ENCODE assay signal across 8 cellular contexts in the genomic region with DNA sequence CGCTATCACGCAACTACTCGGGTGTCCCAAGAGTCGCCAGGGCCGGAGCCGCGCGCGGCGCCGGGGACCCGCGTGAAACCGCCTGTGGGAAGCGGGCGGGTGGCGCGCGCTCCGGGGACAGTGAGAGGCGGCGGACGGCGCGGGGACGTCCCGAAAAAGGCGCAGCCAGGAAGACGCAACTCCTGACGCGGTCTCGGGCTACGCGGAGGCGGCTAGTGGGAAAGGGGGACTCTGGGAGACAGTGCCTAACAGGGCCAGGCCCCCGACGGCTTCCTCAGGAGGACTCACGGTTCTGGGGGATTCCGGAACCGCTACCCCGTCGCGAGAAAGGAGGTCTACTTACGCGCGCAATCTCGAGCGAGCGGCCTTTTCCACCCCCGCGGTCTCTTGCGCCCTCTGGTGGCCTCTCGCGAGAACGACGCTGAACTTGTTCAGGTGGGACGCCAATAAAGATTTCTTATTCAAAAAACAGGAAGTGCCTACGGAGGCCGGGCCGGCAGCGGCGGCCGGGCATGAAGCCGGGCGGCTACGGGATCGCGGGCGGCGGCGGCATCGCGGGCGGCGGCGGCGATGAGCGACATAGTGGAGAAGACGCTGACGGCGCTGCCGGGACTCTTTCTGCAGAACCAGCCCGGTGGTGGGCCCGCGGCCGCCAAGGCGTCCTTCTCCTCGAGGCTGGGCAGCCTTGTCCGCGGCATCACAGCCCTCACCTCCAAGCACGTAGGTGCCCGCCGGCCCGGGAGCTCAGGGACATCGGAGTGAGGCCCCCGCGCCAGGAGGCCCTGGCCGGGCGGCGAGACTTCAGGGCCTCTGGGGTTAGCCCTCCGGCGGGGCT. TPM values are rescaled to one million over a fixed set of nuclear protein-coding genes. Genes with fewer than 3 reads are reported as not detected.
DNase-seq lines count a peak whose midpoint lies in the region; ATAC-seq, FAIRE-seq and TF ChIP-seq lines count a peak whose summit lies in the region.

A gene (plus strand): TSS at position 475 of the 835 bp plus-strand sequence. CDS start 96 bp downstream, at position 571.

- H3K4me3 ChIP-seq in BJ (ENCODE audit: low read depth, low read length) (peak within 1 kb of the TSS; percentile 98), kidney (ENCODE audit: low read length in 2 of 2) (peak within 1 kb of the TSS; percentile 75 to 89)

- H3K27me3 ChIP-seq in BJ (ENCODE audit: control insufficient read depth, insufficient read depth, low read length), result no peaks in the 10 kb centered on the region

- H3K36me3 ChIP-seq in BJ (ENCODE audit: control insufficient read depth, insufficient read depth, low read length), result no peaks in the 10 kb centered on the region
- peaks cover 4 to 7% of the 10 kb centered on the region in 2 donors for H3K36me3 ChIP-seq in kidney (ENCODE audit: control insufficient read depth in 1 of 2, insufficient read depth in 2 of 2, low read length in 2 of 2)

- FAIRE-seq in kidney (lab: Jason Lieb, UNC), result no peak

- POLR2A ChIA-PET in BJ (lab: Charles Lee), result interaction anchor here (0.5 kb wide), 1 partner anchor 976 kb away, joined by 3 read pairs; no protein-coding TSS in a partner anchor

- peaks cover 0 to 5% of the 10 kb centered on the region in 2 donors for H3K4me1 ChIP-seq in kidney (ENCODE audit: control insufficient read depth in 1 of 2, insufficient read depth in 1 of 2, low read depth in 1 of 2, low read length in 2 of 2)

- CTCF ChIA-PET in BJ (lab: Yijun Ruan, JAX), result interaction anchor here (0.7 to 3.0 kb wide), 19 partner anchors 9 to 413 kb away, joined by 3 to 12 read pairs (median 4); no protein-coding TSS in a partner anchor

- peak within 1 kb of the TSS; percentile 93 for H3K27ac ChIP-seq in kidney (ENCODE audit: low read depth in 2 of 2, low read length in 2 of 2)

- intact Hi-C loops in kidney (cut with DNase I), result no loop called here

- no peaks in the 10 kb centered on the region for H3K9me3 ChIP-seq in kidney (ENCODE audit: control insufficient read depth in 1 of 2, low read length in 2 of 2)

- H3K9ac ChIP-seq in kidney (ENCODE audit: low read length in 2 of 2), result peak within 1 kb of the TSS; percentile 75 to 89

- DNase-seq in BJ (ENCODE audit: low read depth), result peak; percentile 66
- peak; percentile 86 for DNase-seq in NCI-H460 (ENCODE audit: extremely low read depth, low read depth)
- peak; percentile 94 for DNase-seq in activated CD4-positive, CD25-positive, alpha-beta regulatory T cell treated with anti-CD3 and anti-CD28 coated beads, Interleukin-2, amount 50 U/mL, for 72 hours
- DNase-seq in cerebellar cortex (ENCODE audit: low spot score), result peak; percentile 89
- DNase-seq in kidney, result peak; percentile 96
- DNase-seq in stimulated activated CD4-positive, alpha-beta T cell treated with anti-CD3 and anti-CD28 coated beads, Interleukin-15, amount 100 ng/mL, for 1 hour (ENCODE audit: low read depth in 1 of 2, low spot score in 1 of 2), result peak; percentile 88 to 91

- TF ChIP-seq POLR2A in GM19193 (IDR thresholded peaks at IDR 0.05; ENCODE audit: extremely low read depth, insufficient read depth, insufficient read length), result peak; percentile 74

- TF ChIP-seq CTCF in BJ (IDR thresholded peaks at IDR 0.05; ENCODE audit: insufficient read depth, low read depth, low read length), result peak; percentile 89
- peak; percentile 98 for TF ChIP-seq CTCF in kidney (IDR thresholded peaks at IDR 0.05; ENCODE audit: borderline replicate concordance, extremely low read depth, insufficient read depth)

- ATAC-seq in HG03432 (IDR thresholded peaks at IDR 0.05; ENCODE audit: unreplicated experiment), result peak; percentile 66

RNA-seq across cellular contexts. Expression of the gene that starts here (rescaled TPM):
- polyA plus RNA-seq in BJ (2011; rRNA removed), result 1.8 and 4.2 TPM in 2 replicates
- polyA minus RNA-seq in BJ (2011; rRNA and poly(A)+ RNA removed), result 3.2 and 3.7 TPM in 2 replicates
- total RNA-seq in NCI-H460 (2014; rRNA removed; shearing (Covaris generic)), result 11.8 and 12.5 TPM in 2 replicates
- polyA plus RNA-seq in NCI-H460 (2014; cell fraction: nucleus; rRNA removed), result 8.3 and 8.4 TPM in 2 replicates
- 9.8 TPM for total RNA-seq in kidney
- 2.0 TPM for polyA plus RNA-seq in kidney (ENCODE audit: insufficient read depth, low read depth, low replicate concordance)

Comparison
In these comparisons a context has a peak if more than half of its experiments do, and no peak if none do; other contexts are left out.
1. Peak in every context shown above with its lines: DNase-seq, ATAC-seq, H3K4me3 ChIP-seq and H3K27ac ChIP-seq.